ENCODE assay signal across 1 cellular context in the genomic region with DNA sequence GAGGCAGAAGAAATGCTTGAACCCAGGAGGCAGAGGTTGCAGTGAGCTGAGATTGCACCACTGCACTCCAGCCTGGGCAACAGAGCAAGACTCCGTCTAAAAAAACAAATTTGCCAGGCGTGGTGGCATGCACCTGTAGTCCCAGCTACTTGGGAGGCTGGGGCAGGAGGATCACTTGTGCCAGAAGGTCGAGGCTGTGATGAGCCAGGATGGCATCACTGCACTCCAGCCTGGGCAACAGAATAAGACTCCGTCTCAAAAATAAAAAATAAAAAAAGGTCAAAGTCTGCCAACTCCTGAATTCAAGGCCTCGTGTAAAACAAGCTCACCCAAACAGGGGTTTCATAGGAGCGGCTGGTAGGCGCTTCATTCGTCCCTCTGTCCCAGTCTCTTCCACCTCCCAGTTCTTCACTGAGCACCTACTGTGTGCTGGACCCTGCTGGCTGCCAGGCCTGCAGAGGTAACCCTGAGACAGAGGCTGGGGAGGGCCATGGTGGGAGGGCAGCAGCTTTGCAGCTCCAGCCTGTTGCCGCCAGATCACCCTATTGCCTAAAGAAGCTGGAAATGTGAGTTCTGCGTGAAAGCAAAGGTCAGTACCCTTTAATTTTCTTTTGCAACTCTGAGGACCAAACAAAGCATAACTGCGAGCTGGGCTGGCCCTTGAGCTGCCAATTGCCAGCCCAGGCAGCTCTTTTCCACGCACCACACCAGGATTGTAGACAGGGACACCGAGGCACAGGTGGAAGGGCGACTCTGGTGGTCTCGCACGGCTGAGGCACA.
TF ChIP-seq lines count a peak whose summit lies in the region.

No MANE protein-coding gene starts in this region.

TF ChIP-seq in HepG2, 621 proteins besides CTCF, POLR2A, EP300 and RAD21 (continued from another document and continues in another):
- TF ChIP-seq TRAFD1 (CRISPR knock-in tag; IDR thresholded peaks at IDR 0.05; ENCODE audit: borderline replicate concordance) (0 out of 2 replicates have a peak, but pooled peaks have one; percentile 41), RORA (CRISPR knock-in tag; IDR thresholded peaks at IDR 0.05) (no peak), THAP9 (CRISPR knock-in tag; IDR thresholded peaks at IDR 0.05; ENCODE audit: borderline replicate concordance) (no peak; the same call in 1 of the 2 replicates), SRY (CRISPR knock-in tag; IDR thresholded peaks at IDR 0.05) (0 out of 2 replicates have a peak, but pooled peaks have one; percentile 5), CEBPG (CRISPR knock-in tag; IDR thresholded peaks at IDR 0.05) (peak; percentile 32; the same call in 1 of the 2 replicates), BATF2 (CRISPR knock-in tag; IDR thresholded peaks at IDR 0.05) (0 out of 2 replicates have a peak, but pooled peaks have one; percentile 39), RXRB (CRISPR knock-in tag; IDR thresholded peaks at IDR 0.05; ENCODE audit: borderline replicate concordance) (peak; percentile 68; the same call in 1 of the 2 replicates), TFDP1 (CRISPR knock-in tag; IDR thresholded peaks at IDR 0.05; ENCODE audit: borderline replicate concordance) (0 out of 2 replicates have a peak, but pooled peaks have one; percentile 11), DMAP1 (CRISPR knock-in tag; IDR thresholded peaks at IDR 0.05) (peak; percentile 15; the same call in 1 of the 2 replicates), BRD4 (CRISPR knock-in tag; IDR thresholded peaks at IDR 0.05) (no peak), ZNF710 (CRISPR knock-in tag; IDR thresholded peaks at IDR 0.05; ENCODE audit: borderline replicate concordance) (no peak; the same call in 1 of the 2 replicates), ARNT2 (CRISPR knock-in tag; IDR thresholded peaks at IDR 0.05; ENCODE audit: low read depth) (0 out of 2 replicates have a peak, but pooled peaks have one; percentile 49), ZNF616 (CRISPR knock-in tag; IDR thresholded peaks at IDR 0.05; ENCODE audit: low read depth) (no peak), ZNF225 (CRISPR knock-in tag; IDR thresholded peaks at IDR 0.05) (no peak), MIXL1 (CRISPR knock-in tag; IDR thresholded peaks at IDR 0.05) (0 out of 2 replicates have a peak, but pooled peaks have one; percentile 37), ZFP37 (CRISPR knock-in tag; IDR thresholded peaks at IDR 0.05; ENCODE audit: borderline replicate concordance) (no peak), ZSCAN25 (CRISPR knock-in tag; IDR thresholded peaks at IDR 0.05) (0 out of 2 replicates have a peak, but pooled peaks have one; percentile 9), ZNF430 (CRISPR knock-in tag; IDR thresholded peaks at IDR 0.05) (no peak), HDAC2 (CRISPR knock-in tag; IDR thresholded peaks at IDR 0.05) (0 out of 2 replicates have a peak, but pooled peaks have one; percentile 14), MXD1 (CRISPR knock-in tag; IDR thresholded peaks at IDR 0.05) (no peak), MBD4 (IDR thresholded peaks at IDR 0.05; ENCODE audit: borderline replicate concordance, low read length) (no peak), CREM (IDR thresholded peaks at IDR 0.05) (0 out of 2 replicates have a peak, but pooled peaks have one; percentile 28), CREM (CRISPR knock-in tag; IDR thresholded peaks at IDR 0.05) (no peak), CEBPB (IDR thresholded peaks at IDR 0.05; ENCODE audit: borderline replicate concordance, low read depth, low read length) (peak; percentile 42; the same call in 1 of the 2 replicates), LCORL (IDR thresholded peaks at IDR 0.05) (no peak), LCORL (CRISPR knock-in tag; IDR thresholded peaks at IDR 0.05) (peak; percentile 68), NONO (IDR thresholded peaks at IDR 0.05) (no peak), NONO (CRISPR knock-in tag; conservative IDR thresholded peaks at IDR 0.05) (0 out of 2 replicates have a peak, but pooled peaks have one; percentile 37), JUND (CRISPR knock-in tag; IDR thresholded peaks at IDR 0.05) (0 out of 2 replicates have a peak, but pooled peaks have one; percentile 15), TBX2 (CRISPR knock-in tag; IDR thresholded peaks at IDR 0.05; ENCODE audit: borderline replicate concordance) (peak; percentile 25; the same call in 1 of the 2 replicates), SOX13 (IDR thresholded peaks at IDR 0.05) (no peak), SOX13 (CRISPR knock-in tag; conservative IDR thresholded peaks at IDR 0.05 in 1 of 2, IDR thresholded peaks at IDR 0.05 in 1 of 2) (peak in 1 of 2 experiments; percentile 30; a peak in 1 of 4 replicates), SALL1 (CRISPR knock-in tag; IDR thresholded peaks at IDR 0.05) (peak; percentile 76; the same call in 1 of the 2 replicates), ZNF891 (CRISPR knock-in tag; IDR thresholded peaks at IDR 0.05) (no peak), ARNT (IDR thresholded peaks at IDR 0.05) (no peak), ZBTB20 (CRISPR knock-in tag; IDR thresholded peaks at IDR 0.05; ENCODE audit: borderline replicate concordance, low read depth) (no peak; the same call in 1 of the 2 replicates)
- TF ChIP-seq, protein P1, sequence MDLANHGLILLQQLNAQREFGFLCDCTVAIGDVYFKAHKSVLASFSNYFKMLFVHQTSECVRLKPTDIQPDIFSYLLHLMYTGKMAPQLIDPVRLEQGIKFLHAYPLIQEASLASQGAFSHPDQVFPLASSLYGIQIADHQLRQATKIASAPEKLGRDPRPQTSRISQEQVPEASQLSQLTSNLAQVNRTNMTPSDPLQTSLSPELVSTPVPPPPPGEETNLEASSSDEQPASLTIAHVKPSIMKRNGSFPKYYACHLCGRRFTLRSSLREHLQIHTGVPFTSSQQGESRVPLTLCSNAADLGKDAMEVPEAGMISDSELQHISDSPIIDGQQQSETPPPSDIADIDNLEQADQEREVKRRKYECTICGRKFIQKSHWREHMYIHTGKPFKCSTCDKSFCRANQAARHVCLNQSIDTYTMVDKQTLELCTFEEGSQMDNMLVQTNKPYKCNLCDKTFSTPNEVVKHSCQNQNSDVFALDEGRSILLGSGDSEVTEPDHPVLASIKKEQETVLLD (CRISPR knock-in tag; IDR thresholded peaks at IDR 0.05; ENCODE audit: low read depth), result no peak
- TF ChIP-seq, protein P2, sequence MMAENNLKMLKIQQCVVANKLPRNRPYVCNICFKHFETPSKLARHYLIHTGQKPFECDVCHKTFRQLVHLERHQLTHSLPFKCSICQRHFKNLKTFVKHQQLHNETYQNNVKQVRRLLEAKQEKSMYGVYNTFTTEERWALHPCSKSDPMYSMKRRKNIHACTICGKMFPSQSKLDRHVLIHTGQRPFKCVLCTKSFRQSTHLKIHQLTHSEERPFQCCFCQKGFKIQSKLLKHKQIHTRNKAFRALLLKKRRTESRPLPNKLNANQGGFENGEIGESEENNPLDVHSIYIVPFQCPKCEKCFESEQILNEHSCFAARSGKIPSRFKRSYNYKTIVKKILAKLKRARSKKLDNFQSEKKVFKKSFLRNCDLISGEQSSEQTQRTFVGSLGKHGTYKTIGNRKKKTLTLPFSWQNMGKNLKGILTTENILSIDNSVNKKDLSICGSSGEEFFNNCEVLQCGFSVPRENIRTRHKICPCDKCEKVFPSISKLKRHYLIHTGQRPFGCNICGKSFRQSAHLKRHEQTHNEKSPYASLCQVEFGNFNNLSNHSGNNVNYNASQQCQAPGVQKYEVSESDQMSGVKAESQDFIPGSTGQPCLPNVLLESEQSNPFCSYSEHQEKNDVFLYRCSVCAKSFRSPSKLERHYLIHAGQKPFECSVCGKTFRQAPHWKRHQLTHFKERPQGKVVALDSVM (CRISPR knock-in tag; IDR thresholded peaks at IDR 0.05), result peak; percentile 71
- TF ChIP-seq, protein P3, sequence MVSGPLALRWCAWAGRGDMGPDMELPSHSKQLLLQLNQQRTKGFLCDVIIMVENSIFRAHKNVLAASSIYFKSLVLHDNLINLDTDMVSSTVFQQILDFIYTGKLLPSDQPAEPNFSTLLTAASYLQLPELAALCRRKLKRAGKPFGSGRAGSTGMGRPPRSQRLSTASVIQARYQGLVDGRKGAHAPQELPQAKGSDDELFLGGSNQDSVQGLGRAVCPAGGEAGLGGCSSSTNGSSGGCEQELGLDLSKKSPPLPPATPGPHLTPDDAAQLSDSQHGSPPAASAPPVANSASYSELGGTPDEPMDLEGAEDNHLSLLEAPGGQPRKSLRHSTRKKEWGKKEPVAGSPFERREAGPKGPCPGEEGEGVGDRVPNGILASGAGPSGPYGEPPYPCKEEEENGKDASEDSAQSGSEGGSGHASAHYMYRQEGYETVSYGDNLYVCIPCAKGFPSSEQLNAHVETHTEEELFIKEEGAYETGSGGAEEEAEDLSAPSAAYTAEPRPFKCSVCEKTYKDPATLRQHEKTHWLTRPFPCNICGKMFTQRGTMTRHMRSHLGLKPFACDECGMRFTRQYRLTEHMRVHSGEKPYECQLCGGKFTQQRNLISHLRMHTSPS (CRISPR knock-in tag; IDR thresholded peaks at IDR 0.05; ENCODE audit: low read depth), result peak; percentile 27; the same call in 1 of the 2 replicates
